Comparison of ENCODE assay signal across 1 cellular context in genomic region chr16:79381552-79382042, GRCh38.
TF ChIP-seq lines count a peak whose summit lies in the region.

No MANE protein-coding gene starts in this region.

TF ChIP-seq in HepG2, 621 proteins besides CTCF, POLR2A, EP300 and RAD21 (continued from another document):
- TF ChIP-seq PREB (CRISPR knock-in tag; IDR thresholded peaks at IDR 0.05) (no peak), CSRNP2 (CRISPR knock-in tag; conservative IDR thresholded peaks at IDR 0.05; ENCODE audit: low read depth) (no peak), CREB1 (IDR thresholded peaks at IDR 0.05) (no peak), CREB1 (CRISPR knock-in tag; IDR thresholded peaks at IDR 0.05) (no peak), RFX5 (IDR thresholded peaks at IDR 0.05; ENCODE audit: low read depth, low read length) (no peak), REL (CRISPR knock-in tag; conservative IDR thresholded peaks at IDR 0.05) (no peak)
